13 cellular contexts compared by ENCODE assay signal in genomic region chr20:32386091-32386490, GRCh38. TPM values are rescaled to one million over a fixed set of nuclear protein-coding genes. Genes with fewer than 3 reads are reported as not detected.
DNase-seq lines count a peak whose midpoint lies in the region; ATAC-seq and TF ChIP-seq lines count a peak whose summit lies in the region.
"Had no signal": no experiment of that assay in that cellular context is flagged by ENCODE, and none has a peak within 500 bp of the region (broad histone marks: within the 10 kb centered on the region; RNA-seq: fewer than 3 reads in every experiment).

No MANE protein-coding gene starts in this region.

- DNase-seq in DND-41 = no peak
- peak; percentile 67 for DNase-seq in LNCaP clone FGC (ENCODE audit: low read depth)
- DNase-seq in prostate gland (ENCODE audit: low spot score) = peak; percentile 22
- DNase-seq in NCI-H2107 (lab: John Stamatoyannopoulos, UW) = no peak
- DNase-seq in NCI-H774 (lab: John Stamatoyannopoulos, UW) = no peak
- no peak for DNase-seq in NCI-H1694 treated with DMSO at 0.1 percent for 48 hours (lab: John Stamatoyannopoulos, UW)
- DNase-seq: cortex of kidney; DMS 273 treated with DMSO at 0.1 percent for 48 hours; NCI-H345; stimulated activated naive B cell treated with anti-CD40 and anti-IgM and Interleukin-4, amounts not matched to agents 10 μg/mL and 1 μg/mL and 100 μg/mL, for 72 hours had no signal

- H3K27me3 ChIP-seq in DND-41 (ENCODE audit: insufficient read depth, low read length, poor library complexity) (no peaks in the 10 kb centered on the region), endocrine pancreas (ENCODE audit: control insufficient read depth, insufficient read depth, low read length) (no peaks in the 10 kb centered on the region), prostate gland (replicated peaks; ENCODE audit: insufficient read depth) (no peaks in the 10 kb centered on the region)
- H3K27me3 ChIP-seq: neutrophil had no signal

- no peak overlapping the region for H3K4me3 ChIP-seq in DND-41 (ENCODE audit: low read depth in 1 of 2, low read length in 2 of 2)
- H3K4me3 ChIP-seq in LNCaP clone FGC (ENCODE audit: low read depth, low read length) = no peak overlapping the region
- peak overlapping the region; percentile 49 for H3K4me3 ChIP-seq in endocrine pancreas (ENCODE audit: control insufficient read depth, insufficient read depth, low read length)
- no peak overlapping the region for H3K4me3 ChIP-seq in prostate gland

- no peak for ATAC-seq in DND-41 (ENCODE audit: insufficient read depth, low read depth)
- ATAC-seq: stimulated activated naive B cell treated with anti-CD40 and anti-IgM and Interleukin-4, amounts not matched to agents 10 μg/mL and 1 μg/mL and 100 μg/mL, for 72 hours had no signal

- intact Hi-C loops in prostate gland (cut with DNase I) = no loop called here

- H3K27ac ChIP-seq in DND-41 (ENCODE audit: low read length) = peak overlapping the region; percentile 16; the same call in 1 of the 2 replicates
- peak overlapping the region in 1 of 2 donors; percentile 5 for H3K27ac ChIP-seq in prostate gland
- H3K27ac ChIP-seq: neutrophil, RWPE1 had no signal

- no peaks in the 10 kb centered on the region for H3K9me3 ChIP-seq in DND-41 (ENCODE audit: insufficient read depth, low read length, severe bottlenecking)
- H3K9me3 ChIP-seq in endocrine pancreas (ENCODE audit: control insufficient read depth, low read length) = no peaks in the 10 kb centered on the region
- H3K9me3 ChIP-seq in prostate gland = no peaks in the 10 kb centered on the region
- H3K9me3 ChIP-seq: neutrophil had no signal

- 52% methylated on average over 1 of the region's 1 CpG for WGBS in prostate gland

- peaks cover 47% of the 10 kb centered on the region for H3K36me3 ChIP-seq in DND-41 (ENCODE audit: insufficient read depth, low read length)
- no peaks in the 10 kb centered on the region for H3K36me3 ChIP-seq in endocrine pancreas (ENCODE audit: control insufficient read depth, insufficient read depth, low read length)
- H3K36me3 ChIP-seq in prostate gland = no peaks in the 10 kb centered on the region
- H3K36me3 ChIP-seq: neutrophil had no signal

- no peak overlapping the region for H3K4me2 ChIP-seq in DND-41 (ENCODE audit: insufficient read depth, low read length)

- H4K20me1 ChIP-seq in DND-41 (ENCODE audit: insufficient read depth, low read length) = peaks cover 75% of the 10 kb centered on the region

- H3K9ac ChIP-seq in DND-41 (ENCODE audit: low read depth, low read length) = no peak overlapping the region
- H3K9ac ChIP-seq in endocrine pancreas (ENCODE audit: control insufficient read depth, insufficient read depth, low read length) = no peak overlapping the region

- TF ChIP-seq CTCF in DND-41 (IDR thresholded peaks at IDR 0.05; ENCODE audit: borderline replicate concordance, extremely low read depth, low read length, poor library complexity, severe bottlenecking) (no peak), LNCaP clone FGC (IDR thresholded peaks at IDR 0.05; ENCODE audit: control insufficient read depth, extremely low read depth, insufficient read depth) (no peak), prostate gland (IDR thresholded peaks at IDR 0.05) (no peak)

- H3K79me2 ChIP-seq in DND-41 (ENCODE audit: insufficient read depth, low read length) = peaks cover 92% of the 10 kb centered on the region

- no peak overlapping the region for H2AFZ ChIP-seq in DND-41 (ENCODE audit: low read depth, low read length)

- no peak for TF ChIP-seq POLR2A in prostate gland (IDR thresholded peaks at IDR 0.05)

- peaks cover 45% of the 10 kb centered on the region for H3K4me1 ChIP-seq in DND-41 (ENCODE audit: insufficient read depth, low read length)
- peaks cover 12% of the 10 kb centered on the region for H3K4me1 ChIP-seq in endocrine pancreas (ENCODE audit: control insufficient read depth, insufficient read depth, low read length)
- H3K4me1 ChIP-seq in prostate gland (replicated peaks) = peaks cover 2% of the 10 kb centered on the region

RNA-seq across cellular contexts. Expression of gene ASXL1, which starts 28.0 kb away (rescaled TPM):
- total RNA-seq in prostate gland = 100 to 1,000 TPM in 1 of 2 donors, 10 to 100 TPM in 1; 30.4 to 106 TPM

Comparison
In these comparisons a context has a peak if more than half of its experiments do, and no peak if none do; other contexts are left out.
1. DNase-seq: peak in LNCaP clone FGC (single experiment) and prostate gland (single experiment); none in DND-41 (single experiment), NCI-H2107 (single experiment), NCI-H774 (single experiment) and NCI-H1694 treated with DMSO at 0.1 percent for 48 hours (single experiment).